8 cellular contexts compared by ENCODE assay signal in the genomic region with DNA sequence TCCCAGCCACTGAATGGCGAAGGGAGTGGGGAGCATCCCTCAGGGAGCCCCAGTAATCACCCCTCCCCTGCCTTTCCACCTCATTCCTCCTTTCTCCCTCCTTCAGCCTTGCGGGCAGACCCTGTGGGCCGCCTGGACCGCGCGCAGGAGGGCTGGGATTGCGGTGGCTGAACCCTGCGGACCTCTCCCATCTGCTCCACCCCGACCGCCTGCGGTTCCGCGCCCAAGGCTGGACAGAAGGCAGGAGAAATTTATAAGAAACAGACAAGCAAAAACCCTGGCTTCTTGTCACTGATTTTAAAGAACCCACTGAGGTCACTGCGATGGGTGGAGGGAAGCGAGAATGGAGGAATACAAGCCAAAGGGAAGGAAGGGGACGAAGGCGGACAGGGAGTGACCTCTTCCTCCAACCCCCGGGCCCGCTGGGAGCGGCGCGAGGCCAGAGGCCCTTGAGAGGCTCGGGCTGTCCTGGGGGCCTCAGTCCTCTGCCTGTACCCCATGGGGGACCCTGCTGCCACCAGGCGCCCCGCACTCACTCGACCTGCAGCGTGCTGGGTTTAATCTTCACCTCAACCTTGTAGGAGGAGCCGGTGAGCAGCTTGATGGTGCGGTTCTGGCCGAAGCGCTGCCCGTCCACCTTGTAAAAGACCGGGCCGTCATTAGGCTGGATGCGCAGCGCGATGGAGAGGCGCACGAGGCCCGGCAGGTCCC. TPM values are rescaled to one million over a fixed set of nuclear protein-coding genes. Genes with fewer than 3 reads are reported as not detected.
DNase-seq lines count a peak whose midpoint lies in the region; ATAC-seq, FAIRE-seq and TF ChIP-seq lines count a peak whose summit lies in the region.

No MANE protein-coding gene starts in this region.

- CTCF ChIA-PET in K562 (lab: Yijun Ruan, JAX; ENCODE audit: low intra/inter-chr PET ratio): no interaction called here

- TF ChIP-seq CTCF in K562 (IDR thresholded peaks at IDR 0.05 in 2 of 3, conservative IDR thresholded peaks at IDR 0.05 in 1 of 3; ENCODE audit: insufficient read depth in 2 of 3, low read depth in 1 of 3, low read length in 3 of 3): no peak

- POLR2A ChIA-PET in K562 (lab: Yijun Ruan, JAX): interaction anchor here (1.1 to 1.7 kb wide), 3 partner anchors 9 to 123 kb away, joined by 5 to 10 read pairs (median 5); no protein-coding TSS in a partner anchor

- no peaks in the 10 kb centered on the region for H3K9me1 ChIP-seq in K562 (ENCODE audit: control insufficient read depth, insufficient read depth, low read length)

- no peak for TF ChIP-seq POLR2A in K562 (conservative IDR thresholded peaks at IDR 0.05)

- no peak for FAIRE-seq in K562 (lab: Jason Lieb, UNC)

- H3K36me3 Mint-ChIP-seq in activated T-cell treated with anti-CD3 and anti-CD28 coated beads, Interleukin-2, amount 50 U/mL, for 4 hours (ENCODE audit: insufficient read depth): no peaks in the 10 kb centered on the region

- 81% methylated on average over 38 of the region's 40 CpGs for WGBS in K562 (ENCODE audit: insufficient coverage, low coverage, missing lambda C conversion rate)

- no peaks in the 10 kb centered on the region for H3K79me2 ChIP-seq in K562 (ENCODE audit: control insufficient read depth, insufficient read depth, low read length)

- DNase-seq in activated T-cell treated with anti-CD3 and anti-CD28 coated beads, Interleukin-2, amount 50 U/mL, for 4 hours: no peak
- DNase-seq in activated T-cell treated with anti-CD3 and anti-CD28 coated beads for 4 hours (no peak), K562 (ENCODE audit: extremely low read depth in 1 of 4, low spot score in 3 of 4) (no peak), epidermal melanocyte (ENCODE audit: insufficient read length, low spot score) (no peak)
- DNase-seq in stimulated activated naive CD4-positive, alpha-beta T cell (lab: John Stamatoyannopoulos, UW): no peak

- H3K4me1 Mint-ChIP-seq in activated T-cell treated with anti-CD3 and anti-CD28 coated beads, Interleukin-2, amount 50 U/mL, for 4 hours (ENCODE audit: low read depth): peaks cover 7% of the 10 kb centered on the region

- H3K4me3 ChIP-seq in K562 (peak overlapping the region; percentile 45), iPS-20b (ENCODE audit: low read length) (peak overlapping the region; percentile 75), skin epidermis (peak overlapping the region; percentile 40 to 72 (median 48))

- in situ Hi-C loops in K562 (cut with MboI): no loop called here

- H3K27ac ChIP-seq in K562 (ENCODE audit: extremely low read depth, low read depth, low read length): no peak overlapping the region
- no peak overlapping the region for H3K27ac ChIP-seq in iPS-20b (ENCODE audit: low read length)
- H3K27ac ChIP-seq in skin epidermis: peak overlapping the region; percentile 72 to 95 (median 87)

- H3K9me3 ChIP-seq in K562 (replicated peaks; ENCODE audit: control insufficient read depth, insufficient read depth, low read depth, low read length): no peaks in the 10 kb centered on the region
- H3K9me3 ChIP-seq in iPS-20b (ENCODE audit: insufficient read depth, low read depth, low read length): no peaks in the 10 kb centered on the region

- peak overlapping the region; percentile 88 for H2AFZ ChIP-seq in K562 (ENCODE audit: low read depth, low read length)

- no TSS peak for BruUV-seq in K562 (replicated peaks; lab: Mats Ljungman, UMichigan)

- H3K27me3 ChIP-seq in K562 (ENCODE audit: control insufficient read depth in 2 of 2, insufficient read depth in 2 of 2, low read length in 2 of 2): no peaks in the 10 kb centered on the region
- H3K27me3 ChIP-seq in iPS-20b (ENCODE audit: insufficient read depth, low read length): peaks cover 69% of the 10 kb centered on the region

- ATAC-seq in activated T-cell treated with anti-CD3 and anti-CD28 coated beads, Interleukin-2, amount 50 U/mL, for 4 hours: peak in 1 of 2 donors; percentile 25
- ATAC-seq in K562 (peak; percentile 63), HG03175 (IDR thresholded peaks at IDR 0.05; ENCODE audit: unreplicated experiment) (no peak)

- peaks cover 58% of the 10 kb centered on the region for H3K27me3 Mint-ChIP-seq in activated T-cell treated with anti-CD3 and anti-CD28 coated beads, Interleukin-2, amount 50 U/mL, for 4 hours (ENCODE audit: low read depth)

- H3K9ac ChIP-seq in K562 (ENCODE audit: insufficient read depth in 1 of 2, low read depth in 2 of 2, low read length in 2 of 2): peak overlapping the region in 1 of 2 experiments; percentile 88; a peak in 2 of 4 replicates
- H3K9ac ChIP-seq in iPS-20b (ENCODE audit: low read depth, low read length): peak overlapping the region; percentile 71; the same call in 1 of the 2 replicates

- peak overlapping the region; percentile 60 for H3K4me3 Mint-ChIP-seq in activated T-cell treated with anti-CD3 and anti-CD28 coated beads, Interleukin-2, amount 50 U/mL, for 4 hours

- H4K20me1 ChIP-seq in K562 (replicated peaks; ENCODE audit: control insufficient read depth, insufficient read depth, low read length): no peaks in the 10 kb centered on the region

- peaks cover 0 to 15% of the 10 kb centered on the region in 2 experiments; a peak in 2 of 5 replicates for H3K4me1 ChIP-seq in K562 (replicated peaks in 1 of 2; ENCODE audit: control insufficient read depth in 2 of 2, insufficient read depth in 2 of 2, low read length in 2 of 2)
- H3K4me1 ChIP-seq in iPS-20b (ENCODE audit: insufficient read depth, low read length): peaks cover 3% of the 10 kb centered on the region; the same call in 1 of the 2 replicates

- no peak for TF ChIP-seq EP300 in K562 (IDR thresholded peaks at IDR 0.05; ENCODE audit: low read length)

- TF ChIP-seq RAD21 in K562 (CRISPR knock-in tag; conservative IDR thresholded peaks at IDR 0.05 in 1 of 2, IDR thresholded peaks at IDR 0.05 in 1 of 2): no peak

- H3K9me3 Mint-ChIP-seq in activated T-cell treated with anti-CD3 and anti-CD28 coated beads, Interleukin-2, amount 50 U/mL, for 4 hours: peaks cover 2% of the 10 kb centered on the region

- no peaks in the 10 kb centered on the region for H3K36me3 ChIP-seq in K562 (ENCODE audit: control insufficient read depth, insufficient read depth, low read length)
- no peaks in the 10 kb centered on the region for H3K36me3 ChIP-seq in iPS-20b (ENCODE audit: insufficient read depth, low read depth, low read length)

- peak overlapping the region; percentile 72 for H3K4me2 ChIP-seq in K562 (ENCODE audit: insufficient read depth, low read length)

- intact Hi-C loops in K562 (cut with micrococcal nuclease): no loop called here

TF ChIP-seq in K562, 482 proteins besides CTCF, POLR2A, EP300 and RAD21 (continues in another document):
- 0 out of 2 replicates have a peak, but pooled peaks have one; percentile 30 for TF ChIP-seq L3MBTL2 (IDR thresholded peaks at IDR 0.05)
- TF ChIP-seq NR2C2 (CRISPR knock-in tag; IDR thresholded peaks at IDR 0.05): no peak
- 0 out of 2 replicates have a peak, but pooled peaks have one; percentile 0 for TF ChIP-seq NR2C2 (tag; IDR thresholded peaks at IDR 0.05)

RNA-seq across cellular contexts. Expression of a gene that starts 0.9 kb away (rescaled TPM):
- total RNA-seq in activated T-cell treated with anti-CD3 and anti-CD28 coated beads, Interleukin-2, amount 50 U/mL, for 4 hours: under 1 TPM in 2 of 3 donors, not detected in 1; 0.11 to 0.13 TPM
- 0.42 and 1.1 TPM in 2 replicates for total RNA-seq in K562 (2011; cell fraction: chromatin; rRNA removed; ENCODE audit: low replicate concordance)
- 0.83 and 1.2 TPM in 2 replicates for total RNA-seq in K562 (2011; cell fraction: nucleolus; rRNA removed)
- 0.51 and 1.5 TPM in 2 replicates for total RNA-seq in K562 (2011; cell fraction: nucleoplasm; rRNA removed)
- total RNA-seq in K562 (2014; rRNA removed): 0.59 and 1.6 TPM in 2 replicates
- 1.1 TPM in 2 replicates for total RNA-seq in K562 (2014; rRNA removed; fragmentation: Illumina TruSeq; extraction: Trizol)
- total RNA-seq in K562 (2015; rRNA removed; fragmentation: Illumina TruSeq; extraction: Trizol): 1.3 and 1.8 TPM in 2 replicates
- 1.3 and 1.6 TPM in 2 replicates for total RNA-seq in K562 (2021)
- 0.30 and 1.9 TPM in 2 replicates for polyA plus RNA-seq in K562 (2011; rRNA removed)
- polyA plus RNA-seq in K562 (2011; cell fraction: cytosol; rRNA removed): 0.22 and 1.1 TPM in 2 replicates
- 0.10 and 1.9 TPM in 2 replicates for polyA plus RNA-seq in K562 (2011; cell fraction: nucleus; rRNA removed)
- polyA plus RNA-seq in K562 (2012): 3.5 and 4.2 TPM in 2 replicates
- 1.0 and 2.1 TPM in 2 replicates for polyA plus RNA-seq in K562 (2014; fragmentation: Illumina TruSeq; extraction: Trizol)
- polyA plus RNA-seq in K562 (2014; fragmentation: Nextera tagmentation; extraction: Ambion mirVana): 1 to 10 TPM; 1.3 to 1.6 TPM
- 1.3 and 1.5 TPM in 2 replicates for polyA plus RNA-seq in K562 (2014; rRNA removed)
- 0.30 and 0.67 TPM in 2 replicates for polyA minus RNA-seq in K562 (2011; rRNA and poly(A)+ RNA removed)
- 1.8 TPM in 1 of 2 replicates, not detected in the other for polyA minus RNA-seq in K562 (2011; cell fraction: cytosol; rRNA and poly(A)+ RNA removed)
- polyA minus RNA-seq in K562 (2011; cell fraction: nucleus; rRNA and poly(A)+ RNA removed): 0.56 and 1.2 TPM in 2 replicates

RNA-seq across cellular contexts. Expression of a gene that starts 46.2 kb away (rescaled TPM):
- 1 to 10 TPM; 2.6 to 7.8 (median 7.8) TPM for total RNA-seq in activated T-cell treated with anti-CD3 and anti-CD28 coated beads, Interleukin-2, amount 50 U/mL, for 4 hours
- not detected in 2 replicates for total RNA-seq in K562 (2011; cell fraction: chromatin; rRNA removed; ENCODE audit: low replicate concordance)
- total RNA-seq in K562 (2011; cell fraction: nucleolus; rRNA removed): not detected in 2 replicates
- total RNA-seq in K562 (2011; cell fraction: nucleoplasm; rRNA removed): not detected in 2 replicates
- 0.12 and 0.27 TPM in 2 replicates for total RNA-seq in K562 (2014; rRNA removed)
- total RNA-seq in K562 (2014; rRNA removed; fragmentation: Illumina TruSeq; extraction: Trizol): 0.22 and 0.36 TPM in 2 replicates
- total RNA-seq in K562 (2015; rRNA removed; fragmentation: Illumina TruSeq; extraction: Trizol): 1.2 and 1.3 TPM in 2 replicates
- total RNA-seq in K562 (2021): 0.33 and 0.56 TPM in 2 replicates
- polyA plus RNA-seq in K562 (2011; rRNA removed): 0.14 TPM in 1 of 2 replicates, not detected in the other
- 0.04 TPM in 2 replicates for polyA plus RNA-seq in K562 (2011; cell fraction: cytosol; rRNA removed)
- 0.14 TPM in 2 replicates for polyA plus RNA-seq in K562 (2011; cell fraction: nucleus; rRNA removed)
- 0.46 and 3.3 TPM in 2 replicates for polyA plus RNA-seq in K562 (2012)
- 0.36 and 0.43 TPM in 2 replicates for polyA plus RNA-seq in K562 (2014; fragmentation: Illumina TruSeq; extraction: Trizol)
- under 1 TPM; 0.49 to 0.55 TPM for polyA plus RNA-seq in K562 (2014; fragmentation: Nextera tagmentation; extraction: Ambion mirVana)
- polyA plus RNA-seq in K562 (2014; rRNA removed): 0.11 and 0.66 TPM in 2 replicates
- polyA minus RNA-seq in K562 (2011; rRNA and poly(A)+ RNA removed): 0.06 and 0.07 TPM in 2 replicates
- polyA minus RNA-seq in K562 (2011; cell fraction: cytosol; rRNA and poly(A)+ RNA removed): not detected in 2 replicates
- not detected in 2 replicates for polyA minus RNA-seq in K562 (2011; cell fraction: nucleus; rRNA and poly(A)+ RNA removed)

Comparison
In these comparisons a context has a peak if more than half of its experiments do, and no peak if none do; other contexts are left out.
1. H3K27ac ChIP-seq: peak in skin epidermis (21 of 21); none in K562 (single experiment) and iPS-20b (single experiment).
2. Peak in every context shown above with its lines, with median percentiles within 50 percentile points of each other: H3K4me3 ChIP-seq.